ENCODE assay signal across 19 cellular contexts in genomic region chr11:111796696-111797095, GRCh38. TPM values are rescaled to one million over a fixed set of nuclear protein-coding genes. Genes with fewer than 3 reads are reported as not detected.
DNase-seq lines count a peak whose midpoint lies in the region; ATAC-seq and TF ChIP-seq lines count a peak whose summit lies in the region.
"Had no signal": no experiment of that assay in that cellular context is flagged by ENCODE, and none has a peak within 500 bp of the region (broad histone marks: within the 10 kb centered on the region; RNA-seq: fewer than 3 reads in every experiment).

No MANE protein-coding gene starts in this region.

- H3K9me3 ChIP-seq in transverse colon = peaks cover 0 to 5% of the 10 kb centered on the region in 2 donors
- H3K9me3 ChIP-seq: esophagus muscularis mucosa had no signal

- WGBS in transverse colon (ENCODE audit: low coverage in 1 of 2), 2 donors = 64 to 78% methylated on average over 3 of the region's 3 CpGs

- in situ Hi-C loops in transverse colon (cut with MboI; ENCODE audit: low pct_ligation_motif_present in 1 of 4, low pct_unique_long_range_greater_than_20kb in 1 of 4, low sequenced_read_pairs in 3 of 4) = no loop called here

- TF ChIP-seq EP300 in transverse colon (IDR thresholded peaks at IDR 0.05; ENCODE audit: low read depth) = no peak

- peaks cover 0 to 3% (median 0%) of the 10 kb centered on the region in 4 donors for H3K4me1 ChIP-seq in transverse colon
- H3K4me1 ChIP-seq: Peyer's patch had no signal

- TF ChIP-seq POLR2A in transverse colon (IDR thresholded peaks at IDR 0.05) = no peak

- no peaks in the 10 kb centered on the region for H3K27me3 ChIP-seq in transverse colon
- H3K27me3 ChIP-seq: esophagus muscularis mucosa, Peyer's patch had no signal

- no peaks in the 10 kb centered on the region for H3K27me3 Mint-ChIP-seq in dendritic cell treated with granulocyte-macrophage colony-stimulating factor and Interleukin-4, amounts not matched to agents 40 ng/mL and 50 ng/mL, for 4 days
- no peaks in the 10 kb centered on the region for H3K27me3 Mint-ChIP-seq in natural killer cell (ENCODE audit: low read depth in 2 of 2)
- H3K27me3 Mint-ChIP-seq: naive thymus-derived CD4-positive, alpha-beta T cell had no signal

- H3K27ac ChIP-seq in skin epidermis = peak overlapping the region in 12 of 21 experiments; percentile 0 to 66 (median 17)
- H3K27ac ChIP-seq in transverse colon = no peak overlapping the region
- H3K27ac ChIP-seq: C4-2B, esophagus muscularis mucosa, Peyer's patch had no signal

- H3K4me3 Mint-ChIP-seq in dendritic cell treated with granulocyte-macrophage colony-stimulating factor and Interleukin-4, amounts not matched to agents 40 ng/mL and 50 ng/mL, for 4 days = no peak overlapping the region
- no peak overlapping the region for H3K4me3 Mint-ChIP-seq in natural killer cell
- H3K4me3 Mint-ChIP-seq: activated naive CD4-positive, alpha-beta T cell treated with anti-CD3 and anti-CD28 coated beads for 36 hours; naive thymus-derived CD4-positive, alpha-beta T cell; T-helper 1 cell treated with Interleukin-12 subunit alpha and Interleukin-12 subunit beta and Interleukin-4 antibody, amounts not matched to agents 30 μg/mL and 1 μg/mL, for 36 hours had no signal

- H3K9me3 Mint-ChIP-seq in dendritic cell treated with granulocyte-macrophage colony-stimulating factor and Interleukin-4, amounts not matched to agents 40 ng/mL and 50 ng/mL, for 4 days = peaks cover 37% of the 10 kb centered on the region
- H3K9me3 Mint-ChIP-seq in natural killer cell = no peaks in the 10 kb centered on the region

- peak overlapping the region; percentile 39 for H3K27ac Mint-ChIP-seq in dendritic cell treated with granulocyte-macrophage colony-stimulating factor and Interleukin-4, amounts not matched to agents 40 ng/mL and 50 ng/mL, for 4 days
- no peak overlapping the region for H3K27ac Mint-ChIP-seq in natural killer cell
- H3K27ac Mint-ChIP-seq: activated naive CD4-positive, alpha-beta T cell treated with anti-CD3 and anti-CD28 coated beads for 36 hours; T-helper 1 cell treated with Interleukin-12 subunit alpha and Interleukin-12 subunit beta and Interleukin-4 antibody, amounts not matched to agents 30 μg/mL and 1 μg/mL, for 36 hours had no signal

- ATAC-seq in HG03521 (IDR thresholded peaks at IDR 0.05; ENCODE audit: unreplicated experiment) (no peak), natural killer cell (no peak)

- intact Hi-C loops in dendritic cell treated with granulocyte-macrophage colony-stimulating factor and Interleukin-4, amounts not matched to agents 40 ng/mL and 50 ng/mL, for 4 days (cut with micrococcal nuclease) = no loop called here
- intact Hi-C loops in transverse colon (cut with DNase I; ENCODE audit: low total_unique reads) = no loop called here
- intact Hi-C loops in natural killer cell (cut with micrococcal nuclease) = no loop called here

- H3K4me3 ChIP-seq in skin epidermis (no peak overlapping the region), transverse colon (no peak overlapping the region)
- H3K4me3 ChIP-seq: esophagus muscularis mucosa, Peyer's patch had no signal

- TF ChIP-seq CTCF in transverse colon (IDR thresholded peaks at IDR 0.05) = no peak
- TF ChIP-seq CTCF in natural killer cell (IDR thresholded peaks at IDR 0.05) = no peak

- peak; percentile 20 for DNase-seq in GM03348 (ENCODE audit: low spot score)
- peak; percentile 98 for DNase-seq in NCI-H446 (lab: John Stamatoyannopoulos, UW)
- no peak for DNase-seq in transverse colon
- no peak for DNase-seq in natural killer cell
- DNase-seq: activated CD4-positive, CD25-positive, alpha-beta regulatory T cell treated with anti-CD3 and anti-CD28 coated beads, Interleukin-2, amount 50 U/mL, for 72 hours; activated CD8-positive, alpha-beta memory T cell treated with anti-CD3 and anti-CD28 coated beads, Interleukin-2, amount 50 U/mL, for 48 hours; DND-41; hippocampal formation; naive thymus-derived CD4-positive, alpha-beta T cell; NCI-H146; NCI-H510A treated with DMSO at 0.1 percent for 48 hours; Peyer's patch had no signal

- peaks cover 0 to 10% (median 4%) of the 10 kb centered on the region in 4 donors for H3K36me3 ChIP-seq in transverse colon

- H3K4me1 Mint-ChIP-seq in dendritic cell treated with granulocyte-macrophage colony-stimulating factor and Interleukin-4, amounts not matched to agents 40 ng/mL and 50 ng/mL, for 4 days (ENCODE audit: low read depth) = peaks cover 9% of the 10 kb centered on the region
- no peaks in the 10 kb centered on the region for H3K4me1 Mint-ChIP-seq in natural killer cell

- H3K36me3 Mint-ChIP-seq in dendritic cell treated with granulocyte-macrophage colony-stimulating factor and Interleukin-4, amounts not matched to agents 40 ng/mL and 50 ng/mL, for 4 days (ENCODE audit: low read depth) = peaks cover 43% of the 10 kb centered on the region
- H3K36me3 Mint-ChIP-seq in natural killer cell = no peaks in the 10 kb centered on the region

RNA-seq across cellular contexts. Expression of gene PPP2R1B, which starts 30.5 kb away (rescaled TPM):
- total RNA-seq in transverse colon (10 to 100 TPM; 28.1 to 55.5 (median 41.5) TPM), natural killer cell (10 to 100 TPM; 32.6 to 41.4 (median 40.8) TPM)

Comparison
In these comparisons a context has a peak if more than half of its experiments do, and no peak if none do; other contexts are left out.
1. DNase-seq: peak in GM03348 (single experiment) and NCI-H446 (2 of 2); none in transverse colon (single experiment) and natural killer cell (single experiment).
2. H3K27ac ChIP-seq: peak in skin epidermis (12 of 21); none in transverse colon (0 of 4).